Comparison of ENCODE assay signal across 11 cellular contexts in the genomic region with DNA sequence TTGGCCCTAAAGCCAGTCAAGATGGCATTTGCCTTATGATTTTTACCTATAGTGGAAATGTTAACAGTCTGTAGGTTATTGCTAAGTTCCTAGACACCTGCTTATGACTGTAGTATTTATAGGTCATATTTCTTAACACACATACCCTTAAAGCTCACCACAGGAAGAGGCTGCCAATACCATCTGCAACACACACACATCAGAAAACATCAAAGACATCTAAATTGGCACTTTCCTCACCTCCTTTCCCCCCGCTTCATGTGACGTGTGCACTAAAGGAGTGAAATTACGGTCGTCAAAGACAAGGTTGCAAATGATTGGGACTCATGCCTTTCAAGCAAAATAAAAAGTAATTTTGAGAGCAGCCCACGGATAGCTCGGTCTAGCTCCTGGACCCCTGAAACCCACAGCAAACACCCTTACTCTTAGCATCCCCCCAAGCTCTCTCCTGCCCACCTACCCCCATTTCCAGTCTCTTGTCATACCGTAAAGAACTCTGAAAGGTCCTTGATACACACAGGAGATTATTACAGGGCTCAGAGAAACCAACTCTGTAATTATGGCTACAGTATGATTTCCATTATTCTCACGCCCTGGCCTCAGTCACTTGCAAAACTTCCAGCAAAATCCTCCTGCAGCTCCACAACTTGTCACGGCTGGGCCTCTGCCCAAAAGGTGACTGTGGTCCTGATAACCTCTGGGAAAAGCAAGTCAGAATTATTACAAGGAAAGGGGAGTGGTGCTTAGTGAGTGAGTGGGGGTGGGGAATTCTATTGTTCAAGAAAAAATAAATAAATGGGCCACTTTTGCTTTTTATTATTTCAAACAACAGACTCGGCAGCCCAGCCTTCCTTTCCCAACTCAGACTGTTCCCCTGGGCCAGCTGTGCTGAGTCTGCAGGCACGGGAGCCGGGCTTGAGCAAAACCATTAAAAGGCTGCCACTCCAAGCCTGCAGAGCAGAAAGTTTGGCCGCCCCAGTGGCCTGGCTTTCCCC.
DNase-seq lines count a peak whose midpoint lies in the region; ATAC-seq and TF ChIP-seq lines count a peak whose summit lies in the region.
"Had no signal": no experiment of that assay in that cellular context is flagged by ENCODE, and none has a peak within 500 bp of the region (broad histone marks: within the 10 kb centered on the region; RNA-seq: fewer than 3 reads in every experiment).

No MANE protein-coding gene starts in this region.

- TF ChIP-seq CTCF in left lung (IDR thresholded peaks at IDR 0.05) (no peak), tibial artery (IDR thresholded peaks at IDR 0.05) (no peak)

- H3K4me3 ChIP-seq in adipocyte (ENCODE audit: low read length) (peak overlapping the region; percentile 28), left lung (no peak overlapping the region), tibial artery (no peak overlapping the region)

- H3K4me1 ChIP-seq in adipocyte (ENCODE audit: control insufficient read depth, insufficient read depth, low read length) (peaks cover 52% of the 10 kb centered on the region), left lung (no peaks in the 10 kb centered on the region), tibial artery (peaks cover 0 to 4% (median 0%) of the 10 kb centered on the region in 4 donors)

- H3K36me3 ChIP-seq in adipocyte (ENCODE audit: control insufficient read depth, insufficient read depth, low read length, severe bottlenecking) (peaks cover 21% of the 10 kb centered on the region), left lung (no peaks in the 10 kb centered on the region), tibial artery (no peaks in the 10 kb centered on the region)

- no peak overlapping the region for H3K27ac ChIP-seq in left lung
- no peak overlapping the region for H3K27ac ChIP-seq in tibial artery
- H3K27ac ChIP-seq: VCaP had no signal

- H3K9me3 ChIP-seq in adipocyte (ENCODE audit: control insufficient read depth, low read length) (no peaks in the 10 kb centered on the region), left lung (no peaks in the 10 kb centered on the region), tibial artery (no peaks in the 10 kb centered on the region)

- peak; percentile 60 for ATAC-seq in left lung
- ATAC-seq in GM21367 (IDR thresholded peaks at IDR 0.05; ENCODE audit: unreplicated experiment) = no peak
- no peak for ATAC-seq in HG03159 (IDR thresholded peaks at IDR 0.05; ENCODE audit: unreplicated experiment)

- intact Hi-C loops in left lung (cut with DNase I) (no loop called here), tibial artery (cut with DNase I; ENCODE audit: low total_unique reads) (no loop called here)

- no peaks in the 10 kb centered on the region for H3K27me3 ChIP-seq in adipocyte (replicated peaks; ENCODE audit: control insufficient read depth, insufficient read depth, low read length)
- H3K27me3 ChIP-seq in left lung = peaks cover 0 to 5% of the 10 kb centered on the region in 2 donors
- no peaks in the 10 kb centered on the region for H3K27me3 ChIP-seq in tibial artery

- peak overlapping the region; percentile 55 for H3K9ac ChIP-seq in adipocyte (ENCODE audit: low read length)

- peak; percentile 12 for DNase-seq in stimulated activated CD4-positive, alpha-beta T cell treated with anti-CD3 and anti-CD28 coated beads, Interleukin-15, amount 100 ng/mL, for 24 hours
- no peak for DNase-seq in stimulated activated CD4-positive, alpha-beta T cell treated with anti-CD3 and anti-CD28 coated beads, Interleukin-2, amount 100 ng/mL, for 48 hours
- DNase-seq in adipocyte (ENCODE audit: low read depth) = no peak
- no peak for DNase-seq in left lung
- peak; percentile 68 to 71 for DNase-seq in tibial artery
- DNase-seq in NCI-H128 (lab: John Stamatoyannopoulos, UW; ENCODE audit: unreplicated experiment) = no peak
- DNase-seq: hypothalamus, naive B cell had no signal

Comparison
In these comparisons a context has a peak if more than half of its experiments do, and no peak if none do; other contexts are left out.
1. DNase-seq: peak in stimulated activated CD4-positive, alpha-beta T cell treated with anti-CD3 and anti-CD28 coated beads, Interleukin-15, amount 100 ng/mL, for 24 hours (single experiment) and tibial artery (2 of 2); none in stimulated activated CD4-positive, alpha-beta T cell treated with anti-CD3 and anti-CD28 coated beads, Interleukin-2, amount 100 ng/mL, for 48 hours (0 of 2), adipocyte (single experiment), left lung (0 of 2) and NCI-H128 (single experiment).